18 cellular contexts compared by ENCODE assay signal in the genomic region with DNA sequence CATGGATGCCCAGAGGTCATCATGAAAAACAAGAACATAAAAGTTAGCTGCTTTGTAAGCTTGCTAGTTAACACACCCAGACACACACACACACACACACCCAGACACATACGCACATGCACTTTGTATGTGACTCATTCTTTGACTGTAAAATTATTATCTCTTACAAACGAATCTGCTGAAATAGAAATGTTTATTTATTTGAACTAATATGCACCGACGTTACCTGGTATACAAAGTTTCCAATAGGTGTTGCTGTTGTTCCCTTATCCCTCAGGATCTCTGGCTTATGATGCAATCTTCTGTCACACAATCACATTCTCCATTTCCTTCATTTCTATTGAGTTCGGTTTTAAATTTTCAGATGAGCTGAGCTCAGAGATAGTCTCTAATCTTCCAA.
DNase-seq lines count a peak whose midpoint lies in the region; TF ChIP-seq lines count a peak whose summit lies in the region.
"Had no signal": no experiment of that assay in that cellular context is flagged by ENCODE, and none has a peak within 500 bp of the region (broad histone marks: within the 10 kb centered on the region; RNA-seq: fewer than 3 reads in every experiment).

No MANE protein-coding gene starts in this region.

- H3K27ac ChIP-seq in mesendoderm (ENCODE audit: low read depth, low read length) = no peak overlapping the region
- H3K27ac ChIP-seq: left lung, stomach, VCaP had no signal

- no peak for TF ChIP-seq EP300 in Ishikawa (IDR thresholded peaks at IDR 0.05; ENCODE audit: borderline replicate concordance)

- H3K27me3 Mint-ChIP-seq in chondrocyte (ENCODE audit: low read depth) = no peaks in the 10 kb centered on the region

- no peaks in the 10 kb centered on the region for H3K79me1 ChIP-seq in mesendoderm (ENCODE audit: low read length)

- H3K4me3 ChIP-seq in mesendoderm (ENCODE audit: low read length) = no peak overlapping the region
- H3K4me3 ChIP-seq: left lung, stomach had no signal

- H3K56ac ChIP-seq in mesendoderm (ENCODE audit: low read length) = peak overlapping the region; percentile 62

- H3K4ac ChIP-seq in mesendoderm (ENCODE audit: low read depth, low read length) = no peak overlapping the region

- H3K36me3 ChIP-seq in mesendoderm (ENCODE audit: control insufficient read depth, insufficient read depth, low read length) = no peaks in the 10 kb centered on the region
- H3K36me3 ChIP-seq: left lung, stomach had no signal

- no peak overlapping the region for H3K4me3 Mint-ChIP-seq in chondrocyte (ENCODE audit: unreplicated experiment)
- H3K4me3 Mint-ChIP-seq: activated CD8-positive, alpha-beta T cell treated with anti-CD3 and anti-CD28 coated beads, Interleukin-2, amount 10 ng/mL, durations not matched to agents 7 days and 5 days; activated T-cell treated with anti-CD3 and anti-CD28 coated beads, Interleukin-2, amount 50 U/mL, for 72 hours; dendritic cell treated with granulocyte-macrophage colony-stimulating factor and Interleukin-4, amounts not matched to agents 40 ng/mL and 50 ng/mL, for 4 days had no signal

- H4K8ac ChIP-seq in mesendoderm (ENCODE audit: low read depth, low read length) = no peak overlapping the region

- peak; percentile 30; the same call in 1 of the 2 replicates for TF ChIP-seq RAD21 in Ishikawa (IDR thresholded peaks at IDR 0.05; ENCODE audit: low read depth)

- no peak overlapping the region for H4K5ac ChIP-seq in mesendoderm (ENCODE audit: low read length)

- peaks cover 5% of the 10 kb centered on the region for H3K9me3 Mint-ChIP-seq in chondrocyte (ENCODE audit: low read depth)
- H3K9me3 Mint-ChIP-seq: dendritic cell treated with granulocyte-macrophage colony-stimulating factor and Interleukin-4, amounts not matched to agents 40 ng/mL and 50 ng/mL, for 4 days had no signal

- H3K36me3 Mint-ChIP-seq in chondrocyte (ENCODE audit: low read depth) = peaks cover 4% of the 10 kb centered on the region

- H3K4me1 Mint-ChIP-seq in chondrocyte (ENCODE audit: low read depth) = peaks cover 3% of the 10 kb centered on the region

- no peak overlapping the region for H2BK120ac ChIP-seq in mesendoderm (ENCODE audit: low read depth, low read length)

- intact Hi-C loops in head of caudate nucleus (cut with DNase I) = no loop called here

- no peak overlapping the region for H3K23ac ChIP-seq in mesendoderm (ENCODE audit: low read length)

- WGBS in mesendoderm (ENCODE audit: extremely low coverage, insufficient coverage, low lambda C conversion rate) = no CpG with 5 or more reads among the region's 5 CpGs

- H2BK15ac ChIP-seq in mesendoderm (replicated peaks; ENCODE audit: low read depth) = no peak overlapping the region

- H3K27me3 ChIP-seq in mesendoderm (ENCODE audit: insufficient read depth, low read length, poor library complexity) = no peaks in the 10 kb centered on the region
- H3K27me3 ChIP-seq: left lung, stomach had no signal

- H3K4me1 ChIP-seq in mesendoderm (ENCODE audit: control insufficient read depth, low read depth, low read length) = peaks cover 2% of the 10 kb centered on the region
- H3K4me1 ChIP-seq: left lung, stomach had no signal

- DNase-seq in DMS53 (lab: John Stamatoyannopoulos, UW) (peak; percentile 52), chondrocyte (ENCODE audit: low spot score) (no peak), mesendoderm (peak; percentile 46), NCI-H345 (lab: John Stamatoyannopoulos, UW) (no peak), head of caudate nucleus (no peak), mesenteric fat pad (ENCODE audit: low spot score) (no peak)
- DNase-seq in activated naive CD4-positive, alpha-beta T cell treated with Interleukin-2 at 50 U/mL for 16 hours = no peak
- DNase-seq: activated CD8-positive, alpha-beta T cell treated with anti-CD3 and anti-CD28 coated beads, Interleukin-2, amount 10 ng/mL, durations not matched to agents 7 days and 5 days; activated T-cell treated with anti-CD3 and anti-CD28 coated beads, Interleukin-2, amount 50 U/mL, for 72 hours; HCEC 1CT; left lung; NCI-H146; Right ventricle myocardium superior; stomach; T-helper 1 cell had no signal

- no peak overlapping the region for H2AK5ac ChIP-seq in mesendoderm (ENCODE audit: low read length)

- no peak overlapping the region for H3K9ac ChIP-seq in mesendoderm (ENCODE audit: low read length)

- H3K4me2 ChIP-seq in mesendoderm (ENCODE audit: low read length) = no peak overlapping the region

- no peaks in the 10 kb centered on the region for H3K79me2 ChIP-seq in mesendoderm (ENCODE audit: control insufficient read depth, insufficient read depth, low read length)

- no peak overlapping the region for H3K27ac Mint-ChIP-seq in chondrocyte (ENCODE audit: unreplicated experiment)
- H3K27ac Mint-ChIP-seq: activated CD8-positive, alpha-beta T cell treated with anti-CD3 and anti-CD28 coated beads, Interleukin-2, amount 10 ng/mL, durations not matched to agents 7 days and 5 days; activated T-cell treated with anti-CD3 and anti-CD28 coated beads, Interleukin-2, amount 50 U/mL, for 72 hours; dendritic cell treated with granulocyte-macrophage colony-stimulating factor and Interleukin-4, amounts not matched to agents 40 ng/mL and 50 ng/mL, for 4 days had no signal

- H3K18ac ChIP-seq in mesendoderm (ENCODE audit: low read length) = peak overlapping the region; percentile 45

- peak; percentile 18 for TF ChIP-seq CTCF in chondrocyte (IDR thresholded peaks at IDR 0.05)

- H2BK5ac ChIP-seq in mesendoderm (ENCODE audit: low read length) = no peak overlapping the region

TF ChIP-seq in Ishikawa, 13 proteins besides CTCF, POLR2A, EP300 and RAD21:
- no peak for TF ChIP-seq NFIC (IDR thresholded peaks at IDR 0.05)
- TF ChIP-seq, protein P1, sequence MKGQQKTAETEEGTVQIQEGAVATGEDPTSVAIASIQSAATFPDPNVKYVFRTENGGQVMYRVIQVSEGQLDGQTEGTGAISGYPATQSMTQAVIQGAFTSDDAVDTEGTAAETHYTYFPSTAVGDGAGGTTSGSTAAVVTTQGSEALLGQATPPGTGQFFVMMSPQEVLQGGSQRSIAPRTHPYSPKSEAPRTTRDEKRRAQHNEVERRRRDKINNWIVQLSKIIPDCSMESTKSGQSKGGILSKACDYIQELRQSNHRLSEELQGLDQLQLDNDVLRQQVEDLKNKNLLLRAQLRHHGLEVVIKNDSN (IDR thresholded peaks at IDR 0.05) = no peak
- TF ChIP-seq CEBPB (IDR thresholded peaks at IDR 0.05) = peak; percentile 85
- no peak for TF ChIP-seq TEAD4 (IDR thresholded peaks at IDR 0.05)
- TF ChIP-seq CREB1 (IDR thresholded peaks at IDR 0.05; ENCODE audit: low read depth) = no peak
- no peak for TF ChIP-seq FOXM1 (IDR thresholded peaks at IDR 0.05; ENCODE audit: borderline replicate concordance, low read depth)
- no peak for TF ChIP-seq ZBTB7A (IDR thresholded peaks at IDR 0.05; ENCODE audit: low read depth)
- no peak for TF ChIP-seq TAF1 (IDR thresholded peaks at IDR 0.05; ENCODE audit: low read depth)

Comparison
In these comparisons a context has a peak if more than half of its experiments do, and no peak if none do; other contexts are left out.
1. DNase-seq: peak in DMS53 (single experiment) and mesendoderm (single experiment); none in chondrocyte (single experiment), NCI-H345 (single experiment), activated naive CD4-positive, alpha-beta T cell treated with Interleukin-2 at 50 U/mL for 16 hours (single experiment), head of caudate nucleus (0 of 42) and mesenteric fat pad (single experiment).